In the genomic region with DNA sequence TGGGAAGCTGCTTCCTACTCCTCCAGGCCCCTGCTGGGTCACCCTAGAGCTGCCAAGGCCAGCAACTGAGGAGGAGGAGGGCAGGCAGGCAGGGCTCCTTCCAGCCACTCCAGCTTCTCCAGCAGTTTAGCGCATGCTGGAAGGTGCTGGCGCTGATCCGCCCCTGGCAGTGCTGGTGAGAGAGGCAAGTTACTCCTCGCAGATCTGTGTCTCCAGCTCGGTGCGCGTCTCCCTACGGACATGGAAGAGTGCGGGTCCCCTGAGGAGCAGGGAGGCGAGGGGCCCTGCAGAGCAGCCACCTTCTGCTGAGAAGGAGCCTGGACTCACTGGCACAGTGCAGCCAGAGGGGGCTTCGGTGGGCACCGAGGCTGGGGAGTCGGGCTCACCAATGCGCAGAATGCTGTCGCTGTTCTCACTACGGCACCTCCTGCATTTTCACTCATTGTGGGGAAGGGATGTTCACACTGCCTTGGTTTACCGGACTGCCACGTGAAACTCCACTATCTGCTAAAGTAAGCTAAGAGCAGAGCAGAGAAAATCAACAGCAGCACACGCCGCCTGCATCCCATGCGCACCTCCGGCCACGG, we compare ENCODE assay signal across 19 cellular contexts.
DNase-seq lines count a peak whose midpoint lies in the region; ATAC-seq and TF ChIP-seq lines count a peak whose summit lies in the region.
"Had no signal": no experiment of that assay in that cellular context is flagged by ENCODE, and none has a peak within 500 bp of the region (broad histone marks: within the 10 kb centered on the region; RNA-seq: fewer than 3 reads in every experiment).

No MANE protein-coding gene starts in this region.

- POLR2A ChIA-PET in MCF 10A (lab: Yijun Ruan, JAX): no interaction called here

- H3K4me1 Mint-ChIP-seq in MCF 10A (ENCODE audit: insufficient read depth, unreplicated experiment): no peaks in the 10 kb centered on the region

- H3K27ac ChIP-seq in breast epithelium: no peak overlapping the region
- H3K27ac ChIP-seq in esophagus muscularis mucosa (replicated peaks in 1 of 4): peak overlapping the region; percentile 17 to 48 (median 28)
- H3K27ac ChIP-seq in upper lobe of left lung: no peak overlapping the region
- H3K27ac ChIP-seq in esophagus squamous epithelium: no peak overlapping the region
- H3K27ac ChIP-seq: VCaP had no signal

- DNase-seq in breast epithelium (ENCODE audit: low spot score in 2 of 2): peak; percentile 11 to 27
- DNase-seq in MCF 10A (ENCODE audit: unreplicated experiment): no peak
- DNase-seq in esophagus muscularis mucosa (ENCODE audit: extremely low spot score): no peak
- peak; percentile 57 for DNase-seq in pons (ENCODE audit: low spot score)
- peak; percentile 15 to 55 for DNase-seq in upper lobe of left lung
- no peak for DNase-seq in esophagus squamous epithelium (lab: John Stamatoyannopoulos, UW)
- DNase-seq in T1000 (lab: John Stamatoyannopoulos, UW): no peak
- DNase-seq: ACHN; activated CD8-positive, alpha-beta T cell treated with anti-CD3 and anti-CD28 coated beads for 36 hours; activated effector memory CD4-positive, alpha-beta T cell treated with Interleukin-2 at 50 U/mL for 16 hours; CD8-positive, alpha-beta memory T cell; effector CD4-positive, alpha-beta T cell; GOT3; MM.1S; NCI-H2029 treated with DMSO at 0.1 percent for 48 hours; RPMI8226; SW 1271 had no signal

- H3K4me3 ChIP-seq in breast epithelium: no peak overlapping the region
- H3K4me3 ChIP-seq in esophagus muscularis mucosa: no peak overlapping the region
- H3K4me3 ChIP-seq in upper lobe of left lung: no peak overlapping the region
- no peak overlapping the region for H3K4me3 ChIP-seq in esophagus squamous epithelium

- no TSS peak for BruUV-seq in MCF 10A (replicated peaks; lab: Mats Ljungman, UMichigan)

- H3K9me3 Mint-ChIP-seq in MCF 10A (ENCODE audit: unreplicated experiment): no peaks in the 10 kb centered on the region
- H3K9me3 Mint-ChIP-seq: activated CD8-positive, alpha-beta T cell treated with anti-CD3 and anti-CD28 coated beads for 36 hours; CD8-positive, alpha-beta memory T cell had no signal

- TF ChIP-seq POLR2A in breast epithelium (IDR thresholded peaks at IDR 0.05) (no peak), esophagus muscularis mucosa (IDR thresholded peaks at IDR 0.05; ENCODE audit: low read depth) (no peak), upper lobe of left lung (IDR thresholded peaks at IDR 0.05) (no peak), esophagus squamous epithelium (IDR thresholded peaks at IDR 0.05) (no peak)

- CTCF ChIA-PET in MCF 10A (lab: Yijun Ruan, JAX): no interaction called here

- TF ChIP-seq CTCF in breast epithelium (IDR thresholded peaks at IDR 0.05) (no peak), MCF 10A (IDR thresholded peaks at IDR 0.05; ENCODE audit: unreplicated experiment) (no peak), esophagus muscularis mucosa (IDR thresholded peaks at IDR 0.05) (no peak), upper lobe of left lung (IDR thresholded peaks at IDR 0.05) (no peak), esophagus squamous epithelium (IDR thresholded peaks at IDR 0.05) (no peak)

- H3K27ac Mint-ChIP-seq in MCF 10A (ENCODE audit: low read depth, unreplicated experiment): no peak overlapping the region
- H3K27ac Mint-ChIP-seq: activated CD8-positive, alpha-beta T cell treated with anti-CD3 and anti-CD28 coated beads for 36 hours had no signal

- no peaks in the 10 kb centered on the region for H3K4me1 ChIP-seq in breast epithelium
- H3K4me1 ChIP-seq in esophagus muscularis mucosa: peaks cover 4 to 75% (median 45%) of the 10 kb centered on the region in 4 donors
- peaks cover 0 to 6% (median 5%) of the 10 kb centered on the region in 4 donors for H3K4me1 ChIP-seq in upper lobe of left lung
- H3K4me1 ChIP-seq in esophagus squamous epithelium: peaks cover 0 to 10% (median 0%) of the 10 kb centered on the region in 3 donors

- ATAC-seq in upper lobe of left lung (ENCODE audit: low FRiP score in 2 of 2) (no peak), HG03432 (IDR thresholded peaks at IDR 0.05; ENCODE audit: unreplicated experiment) (no peak)
- ATAC-seq: activated CD8-positive, alpha-beta T cell treated with anti-CD3 and anti-CD28 coated beads for 36 hours had no signal

- H3K4me3 Mint-ChIP-seq in MCF 10A (ENCODE audit: unreplicated experiment): no peak overlapping the region
- H3K4me3 Mint-ChIP-seq: activated CD8-positive, alpha-beta T cell treated with anti-CD3 and anti-CD28 coated beads for 36 hours had no signal

- 93% methylated on average over 14 of the region's 23 CpGs for WGBS in esophagus muscularis mucosa
- WGBS in upper lobe of left lung, 2 donors: 94 to 95% methylated on average over 14 to 23 of the region's 23 CpGs
- 90 to 94% methylated on average over 6 to 13 of the region's 23 CpGs for WGBS in esophagus squamous epithelium, 2 donors

- intact Hi-C loops in breast epithelium (cut with DNase I; ENCODE audit: low total_unique reads) (loop anchor here (5.0 kb wide), 2 partner anchors 88 to 1567 kb away; no protein-coding TSS in a partner anchor), MCF 10A (cut with micrococcal nuclease) (no loop called here), esophagus muscularis mucosa (cut with DNase I) (loop anchor here (5.0 kb wide), 1 partner anchor 38 kb away; no protein-coding TSS in a partner anchor), esophagus squamous epithelium (cut with DNase I) (no loop called here)

- H3K27me3 ChIP-seq in breast epithelium: no peaks in the 10 kb centered on the region
- H3K27me3 ChIP-seq in esophagus muscularis mucosa: no peaks in the 10 kb centered on the region
- no peaks in the 10 kb centered on the region for H3K27me3 ChIP-seq in upper lobe of left lung
- H3K27me3 ChIP-seq in esophagus squamous epithelium: no peaks in the 10 kb centered on the region

- no peaks in the 10 kb centered on the region for H3K36me3 ChIP-seq in breast epithelium
- peaks cover 1 to 33% (median 24%) of the 10 kb centered on the region in 4 donors for H3K36me3 ChIP-seq in esophagus muscularis mucosa
- H3K36me3 ChIP-seq in upper lobe of left lung: peaks cover 0 to 24% (median 12%) of the 10 kb centered on the region in 4 donors
- H3K36me3 ChIP-seq in esophagus squamous epithelium: peaks cover 0 to 63% (median 2%) of the 10 kb centered on the region in 3 donors

- H3K9me3 ChIP-seq in breast epithelium (no peaks in the 10 kb centered on the region), esophagus muscularis mucosa (no peaks in the 10 kb centered on the region), upper lobe of left lung (no peaks in the 10 kb centered on the region), esophagus squamous epithelium (no peaks in the 10 kb centered on the region)

- TF ChIP-seq EP300 in esophagus muscularis mucosa (IDR thresholded peaks at IDR 0.05) (no peak), upper lobe of left lung (IDR thresholded peaks at IDR 0.05) (no peak)

- no peaks in the 10 kb centered on the region for H3K27me3 Mint-ChIP-seq in MCF 10A (ENCODE audit: insufficient read depth, unreplicated experiment)
- H3K27me3 Mint-ChIP-seq: activated CD8-positive, alpha-beta T cell treated with anti-CD3 and anti-CD28 coated beads for 36 hours; CD8-positive, alpha-beta memory T cell had no signal

- H3K36me3 Mint-ChIP-seq in MCF 10A (ENCODE audit: insufficient read depth, unreplicated experiment): peaks cover 12% of the 10 kb centered on the region

Comparison
In these comparisons a context has a peak if more than half of its experiments do, and no peak if none do; other contexts are left out.
1. DNase-seq: peak in breast epithelium (2 of 2), pons (single experiment) and upper lobe of left lung (2 of 2); none in MCF 10A (single experiment), esophagus muscularis mucosa (single experiment), esophagus squamous epithelium (single experiment) and T1000 (single experiment).
2. intact Hi-C loops: an anchor here in breast epithelium (5.0 kb wide) and esophagus muscularis mucosa (5.0 kb wide); none called in MCF 10A and esophagus squamous epithelium.
3. H3K27ac ChIP-seq: peak in esophagus muscularis mucosa (4 of 4); none in breast epithelium (0 of 2), upper lobe of left lung (0 of 4) and esophagus squamous epithelium (0 of 4).